ENCODE assay signal across 13 cellular contexts in the genomic region with DNA sequence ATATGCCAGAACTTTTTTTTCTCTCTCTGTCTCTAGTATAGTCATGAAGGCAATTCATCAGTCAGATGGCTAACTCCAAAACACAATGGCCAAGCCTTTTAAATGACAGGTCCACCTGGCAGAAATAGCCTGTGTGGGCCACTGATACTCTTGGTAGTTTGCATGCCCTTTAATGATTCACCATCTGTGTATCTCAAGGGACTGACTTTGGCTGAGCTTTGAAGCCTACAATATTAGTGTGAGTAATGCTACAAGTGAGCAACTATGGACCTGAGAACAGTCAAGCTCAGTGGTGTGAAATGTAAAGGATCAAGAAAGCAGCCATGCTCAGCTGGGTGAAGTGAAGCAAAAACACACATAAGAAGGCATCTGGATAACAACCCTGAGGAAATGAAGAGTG.
DNase-seq lines count a peak whose midpoint lies in the region; ATAC-seq and TF ChIP-seq lines count a peak whose summit lies in the region.
"Had no signal": no experiment of that assay in that cellular context is flagged by ENCODE, and none has a peak within 500 bp of the region (broad histone marks: within the 10 kb centered on the region; RNA-seq: fewer than 3 reads in every experiment).

No MANE protein-coding gene starts in this region.

- no peak for TF ChIP-seq EP300 in stomach (IDR thresholded peaks at IDR 0.05)

- H3K36me3 ChIP-seq in psoas muscle (ENCODE audit: insufficient read depth in 1 of 2, low read depth in 1 of 2) (no peaks in the 10 kb centered on the region), stomach (no peaks in the 10 kb centered on the region)
- H3K36me3 ChIP-seq: left ventricle myocardium inferior, suprapubic skin had no signal

- H3K27ac ChIP-seq in psoas muscle (peak overlapping the region; percentile 43), stomach (no peak overlapping the region)
- H3K27ac ChIP-seq: left ventricle myocardium inferior, PC-9, suprapubic skin had no signal

- TF ChIP-seq CTCF in epithelial cell of proximal tubule (conservative IDR thresholded peaks at IDR 0.05; ENCODE audit: low read depth, low read length) (no peak), psoas muscle (IDR thresholded peaks at IDR 0.05) (no peak), stomach (IDR thresholded peaks at IDR 0.05) (no peak)

- peak; percentile 92 to 100 (median 99) for ATAC-seq in psoas muscle
- ATAC-seq in GM18498 (IDR thresholded peaks at IDR 0.05; ENCODE audit: unreplicated experiment): no peak

- H3K4me3 ChIP-seq in epithelial cell of proximal tubule (ENCODE audit: low read depth, low read length): no peak overlapping the region
- no peak overlapping the region for H3K4me3 ChIP-seq in psoas muscle
- no peak overlapping the region for H3K4me3 ChIP-seq in stomach
- H3K4me3 ChIP-seq: left ventricle myocardium inferior, PC-9, suprapubic skin had no signal

- peaks cover 4% of the 10 kb centered on the region for H3K4me1 ChIP-seq in psoas muscle
- H3K4me1 ChIP-seq in stomach: peaks cover 0 to 6% (median 0%) of the 10 kb centered on the region in 4 donors
- H3K4me1 ChIP-seq: left ventricle myocardium inferior, suprapubic skin had no signal

- H3K9me3 ChIP-seq in psoas muscle (no peaks in the 10 kb centered on the region), stomach (no peaks in the 10 kb centered on the region)
- H3K9me3 ChIP-seq: suprapubic skin had no signal

- peak; percentile 3 for DNase-seq in ELF-1 (ENCODE audit: low read depth, low spot score)
- DNase-seq in M059J (ENCODE audit: low read depth): peak; percentile 81
- peak; percentile 98 for DNase-seq in epithelial cell of proximal tubule (ENCODE audit: low read depth)
- peak in 1 of 2 donors; percentile 51 for DNase-seq in psoas muscle
- DNase-seq in SHP77 (lab: John Stamatoyannopoulos, UW): no peak
- DNase-seq in stomach: no peak
- no peak for DNase-seq in stimulated activated CD4-positive, alpha-beta T cell treated with anti-CD3 and anti-CD28 coated beads, Interleukin-15, amount 100 ng/mL, for 24 hours
- DNase-seq: anterior cingulate cortex, left ventricle myocardium inferior, NCI-H1930 had no signal

- intact Hi-C loops in psoas muscle (cut with DNase I) (no loop called here), stomach (cut with DNase I; ENCODE audit: low total_unique reads) (no loop called here)

- no peak for TF ChIP-seq POLR2A in stomach (IDR thresholded peaks at IDR 0.05)

- no peaks in the 10 kb centered on the region for H3K27me3 ChIP-seq in psoas muscle (ENCODE audit: insufficient read depth in 3 of 3, low read length in 2 of 3)
- no peaks in the 10 kb centered on the region for H3K27me3 ChIP-seq in stomach
- H3K27me3 ChIP-seq: suprapubic skin had no signal

Comparison
In these comparisons a context has a peak if more than half of its experiments do, and no peak if none do; other contexts are left out.
1. DNase-seq: peak in ELF-1 (single experiment), M059J (single experiment) and epithelial cell of proximal tubule (single experiment); none in SHP77 (0 of 2), stomach (single experiment) and stimulated activated CD4-positive, alpha-beta T cell treated with anti-CD3 and anti-CD28 coated beads, Interleukin-15, amount 100 ng/mL, for 24 hours (single experiment).